In the genomic region with DNA sequence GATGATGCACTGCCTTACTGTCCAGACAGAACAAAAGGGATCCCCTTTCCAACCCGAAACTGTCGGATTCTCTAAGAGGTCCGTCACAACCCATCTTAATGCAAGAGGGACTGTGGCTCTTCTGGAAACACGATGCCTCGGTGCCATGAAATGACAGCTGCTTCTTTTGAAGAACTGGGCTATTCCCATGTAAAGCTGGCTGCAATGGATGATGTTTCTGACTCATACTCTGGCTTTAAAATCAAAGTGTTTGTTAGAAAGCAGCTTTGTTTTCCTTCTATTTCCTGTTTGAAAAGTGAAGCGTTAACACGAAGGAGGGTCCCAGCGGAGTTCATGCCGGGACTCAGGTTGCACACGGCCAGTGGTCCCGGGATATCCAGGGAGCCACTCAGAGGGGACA, we compare ENCODE assay signal across 22 cellular contexts. TPM values are rescaled to one million over a fixed set of nuclear protein-coding genes. Genes with fewer than 3 reads are reported as not detected.
"Had no signal": no experiment of that assay in that cellular context is flagged by ENCODE, and none has a peak within 500 bp of the region (broad histone marks: within the 10 kb centered on the region; RNA-seq: fewer than 3 reads in every experiment).

No MANE protein-coding gene starts in this region.

- H3K4me3 ChIP-seq: adrenal gland, coronary artery, left ventricle myocardium inferior, upper lobe of right lung had no signal

- H3K27ac Mint-ChIP-seq: activated B cell treated with CpG ODN at 0.5 μM for 24 hours; activated naive CD4-positive, alpha-beta T cell treated with anti-CD3 and anti-CD28 coated beads, Interleukin-2, amount 10 ng/mL, durations not matched to agents 7 days and 5 days; activated T-helper 2 cell treated with anti-CD3 and anti-CD28 coated beads, Interferon-gamma antibody, Interleukin-2, Interleukin-4, amounts not matched to agents 10 μg/mL and 5 μg/mL and 100 μg/mL, durations not matched to agents 14 hours and 24 hours and 36 hours; nephron progenitor cell had no signal

- H3K27me3 ChIP-seq: adrenal gland, upper lobe of right lung had no signal

- H3K4me3 Mint-ChIP-seq: activated B cell treated with CpG ODN at 0.5 μM for 24 hours; activated naive CD4-positive, alpha-beta T cell treated with anti-CD3 and anti-CD28 coated beads, Interleukin-2, amount 10 ng/mL, durations not matched to agents 7 days and 5 days; nephron progenitor cell had no signal

- H3K36me3 Mint-ChIP-seq: activated naive CD4-positive, alpha-beta T cell treated with anti-CD3 and anti-CD28 coated beads, Interleukin-2, amount 10 ng/mL, durations not matched to agents 7 days and 5 days had no signal

- H3K9me3 Mint-ChIP-seq: activated B cell treated with CpG ODN at 0.5 μM for 24 hours; activated naive CD4-positive, alpha-beta T cell treated with anti-CD3 and anti-CD28 coated beads, Interleukin-2, amount 10 ng/mL, durations not matched to agents 7 days and 5 days; activated T-helper 2 cell treated with anti-CD3 and anti-CD28 coated beads, Interferon-gamma antibody, Interleukin-2, Interleukin-4, amounts not matched to agents 10 μg/mL and 5 μg/mL and 100 μg/mL, durations not matched to agents 14 hours and 24 hours and 36 hours; nephron progenitor cell had no signal

- H3K9me3 ChIP-seq: adrenal gland, left ventricle myocardium inferior, upper lobe of right lung had no signal

- H3K4me1 ChIP-seq: adrenal gland, left ventricle myocardium inferior, upper lobe of right lung had no signal

- H3K36me3 ChIP-seq: adrenal gland, left ventricle myocardium inferior, upper lobe of right lung had no signal

- H3K4me1 Mint-ChIP-seq: activated B cell treated with CpG ODN at 0.5 μM for 24 hours; activated naive CD4-positive, alpha-beta T cell treated with anti-CD3 and anti-CD28 coated beads, Interleukin-2, amount 10 ng/mL, durations not matched to agents 7 days and 5 days had no signal

- DNase-seq: activated B cell treated with CpG ODN at 0.5 μM for 24 hours; activated CD4-positive, alpha-beta T cell treated with anti-CD3 and anti-CD28 coated beads, Interleukin-2, amount 50 U/mL, for 1 hour; activated naive CD4-positive, alpha-beta T cell treated with anti-CD3 and anti-CD28 coated beads, Interleukin-2, amount 10 ng/mL, durations not matched to agents 7 days and 5 days; adrenal gland; central memory CD4-positive, alpha-beta T cell; effector CD8-positive, alpha-beta T cell; head of caudate nucleus; islet precursor cell; left ventricle myocardium inferior; mesenchymal stem cell; nephron progenitor cell; stimulated activated CD4-positive, alpha-beta T cell treated with anti-CD3 and anti-CD28 coated beads, Interleukin-12 subunit alpha, Interleukin-12 subunit beta, amount 100 ng/mL, for 4 hours; stimulated activated naive CD8-positive, alpha-beta T cell treated with anti-CD3 and anti-CD28 coated beads, Interleukin-15, Interleukin-2, amounts not matched to agents 100 U/mL and 50 U/mL, for 24 hours; T-helper 2 cell; upper lobe of right lung had no signal

- H3K27ac ChIP-seq: adrenal gland, coronary artery, left ventricle myocardium inferior, upper lobe of right lung had no signal

- ATAC-seq: sciatic nerve; stimulated activated naive CD8-positive, alpha-beta T cell treated with anti-CD3 and anti-CD28 coated beads, Interleukin-15, Interleukin-2, amounts not matched to agents 100 U/mL and 50 U/mL, for 24 hours; upper lobe of right lung had no signal

RNA-seq across cellular contexts. Expression of gene TP53AIP1, which starts 3.1 kb away (rescaled TPM):
- total RNA-seq: activated B cell treated with CpG ODN at 0.5 μM for 24 hours; activated CD8-positive, alpha-beta memory T cell treated with anti-CD3 and anti-CD28 coated beads for 36 hours; activated T-helper 2 cell treated with anti-CD3 and anti-CD28 coated beads, Interferon-gamma antibody, Interleukin-2, Interleukin-4, amounts not matched to agents 10 μg/mL and 5 μg/mL and 100 μg/mL, durations not matched to agents 14 hours and 24 hours and 36 hours; fibroblast of villous mesenchyme; left ventricle myocardium inferior; osteocyte; pulmonary artery endothelial cell; sciatic nerve; upper lobe of right lung had no signal

RNA-seq across cellular contexts. Expression of gene KCNJ5, which starts 48.4 kb away (rescaled TPM):
- total RNA-seq: activated B cell treated with CpG ODN at 0.5 μM for 24 hours; activated CD8-positive, alpha-beta memory T cell treated with anti-CD3 and anti-CD28 coated beads for 36 hours; activated T-helper 2 cell treated with anti-CD3 and anti-CD28 coated beads, Interferon-gamma antibody, Interleukin-2, Interleukin-4, amounts not matched to agents 10 μg/mL and 5 μg/mL and 100 μg/mL, durations not matched to agents 14 hours and 24 hours and 36 hours; osteocyte; pulmonary artery endothelial cell had no signal
